1 cellular context compared by ENCODE assay signal in the genomic region with DNA sequence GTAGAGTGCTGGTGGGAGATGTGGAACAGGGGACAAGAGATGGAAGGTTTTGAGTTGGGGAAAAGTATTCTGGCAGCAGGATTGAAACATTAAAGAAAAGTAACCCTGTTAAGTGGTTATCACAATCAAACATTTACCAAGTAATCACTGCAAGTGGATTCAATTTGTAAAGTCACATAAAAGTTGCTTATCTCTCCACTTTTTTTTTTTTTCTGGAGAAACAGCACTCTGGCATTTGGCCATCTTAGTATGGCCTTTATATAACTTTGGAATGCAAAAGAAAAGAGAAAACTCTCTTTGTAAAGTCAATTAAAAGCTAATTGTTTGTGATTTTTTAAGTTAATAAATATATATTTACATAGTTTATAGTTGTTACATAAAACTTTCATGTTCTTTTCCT.
TF ChIP-seq lines count a peak whose summit lies in the region.

No MANE protein-coding gene starts in this region.

TF ChIP-seq in HepG2, 621 proteins besides CTCF, POLR2A, EP300 and RAD21 (continued from another document):
- TF ChIP-seq ZNF563 (CRISPR knock-in tag; IDR thresholded peaks at IDR 0.05) (no peak), THYN1 (CRISPR knock-in tag; IDR thresholded peaks at IDR 0.05; ENCODE audit: borderline replicate concordance, low read depth) (no peak), GABPA (IDR thresholded peaks at IDR 0.05; ENCODE audit: low read depth, low read length) (no peak), GABPA (CRISPR knock-in tag; IDR thresholded peaks at IDR 0.05; ENCODE audit: low read depth) (no peak), ZNF839 (CRISPR knock-in tag; IDR thresholded peaks at IDR 0.05; ENCODE audit: borderline replicate concordance) (no peak), ZNF850 (CRISPR knock-in tag; conservative IDR thresholded peaks at IDR 0.05) (no peak), MBD4 (IDR thresholded peaks at IDR 0.05; ENCODE audit: borderline replicate concordance, low read length) (no peak), ERF (CRISPR knock-in tag; IDR thresholded peaks at IDR 0.05) (no peak), ZNF232 (CRISPR knock-in tag; IDR thresholded peaks at IDR 0.05; ENCODE audit: borderline replicate concordance) (no peak)
- TF ChIP-seq, protein P1, sequence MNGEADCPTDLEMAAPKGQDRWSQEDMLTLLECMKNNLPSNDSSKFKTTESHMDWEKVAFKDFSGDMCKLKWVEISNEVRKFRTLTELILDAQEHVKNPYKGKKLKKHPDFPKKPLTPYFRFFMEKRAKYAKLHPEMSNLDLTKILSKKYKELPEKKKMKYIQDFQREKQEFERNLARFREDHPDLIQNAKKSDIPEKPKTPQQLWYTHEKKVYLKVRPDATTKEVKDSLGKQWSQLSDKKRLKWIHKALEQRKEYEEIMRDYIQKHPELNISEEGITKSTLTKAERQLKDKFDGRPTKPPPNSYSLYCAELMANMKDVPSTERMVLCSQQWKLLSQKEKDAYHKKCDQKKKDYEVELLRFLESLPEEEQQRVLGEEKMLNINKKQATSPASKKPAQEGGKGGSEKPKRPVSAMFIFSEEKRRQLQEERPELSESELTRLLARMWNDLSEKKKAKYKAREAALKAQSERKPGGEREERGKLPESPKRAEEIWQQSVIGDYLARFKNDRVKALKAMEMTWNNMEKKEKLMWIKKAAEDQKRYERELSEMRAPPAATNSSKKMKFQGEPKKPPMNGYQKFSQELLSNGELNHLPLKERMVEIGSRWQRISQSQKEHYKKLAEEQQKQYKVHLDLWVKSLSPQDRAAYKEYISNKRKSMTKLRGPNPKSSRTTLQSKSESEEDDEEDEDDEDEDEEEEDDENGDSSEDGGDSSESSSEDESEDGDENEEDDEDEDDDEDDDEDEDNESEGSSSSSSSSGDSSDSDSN (CRISPR knock-in tag; IDR thresholded peaks at IDR 0.05): no peak
- TF ChIP-seq, protein P2, sequence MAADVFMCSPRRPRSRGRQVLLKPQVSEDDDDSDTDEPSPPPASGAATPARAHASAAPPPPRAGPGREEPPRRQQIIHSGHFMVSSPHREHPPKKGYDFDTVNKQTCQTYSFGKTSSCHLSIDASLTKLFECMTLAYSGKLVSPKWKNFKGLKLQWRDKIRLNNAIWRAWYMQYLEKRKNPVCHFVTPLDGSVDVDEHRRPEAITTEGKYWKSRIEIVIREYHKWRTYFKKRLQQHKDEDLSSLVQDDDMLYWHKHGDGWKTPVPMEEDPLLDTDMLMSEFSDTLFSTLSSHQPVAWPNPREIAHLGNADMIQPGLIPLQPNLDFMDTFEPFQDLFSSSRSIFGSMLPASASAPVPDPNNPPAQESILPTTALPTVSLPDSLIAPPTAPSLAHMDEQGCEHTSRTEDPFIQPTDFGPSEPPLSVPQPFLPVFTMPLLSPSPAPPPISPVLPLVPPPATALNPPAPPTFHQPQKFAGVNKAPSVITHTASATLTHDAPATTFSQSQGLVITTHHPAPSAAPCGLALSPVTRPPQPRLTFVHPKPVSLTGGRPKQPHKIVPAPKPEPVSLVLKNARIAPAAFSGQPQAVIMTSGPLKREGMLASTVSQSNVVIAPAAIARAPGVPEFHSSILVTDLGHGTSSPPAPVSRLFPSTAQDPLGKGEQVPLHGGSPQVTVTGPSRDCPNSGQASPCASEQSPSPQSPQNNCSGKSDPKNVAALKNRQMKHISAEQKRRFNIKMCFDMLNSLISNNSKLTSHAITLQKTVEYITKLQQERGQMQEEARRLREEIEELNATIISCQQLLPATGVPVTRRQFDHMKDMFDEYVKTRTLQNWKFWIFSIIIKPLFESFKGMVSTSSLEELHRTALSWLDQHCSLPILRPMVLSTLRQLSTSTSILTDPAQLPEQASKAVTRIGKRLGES (CRISPR knock-in tag; IDR thresholded peaks at IDR 0.05; ENCODE audit: borderline replicate concordance): no peak
- TF ChIP-seq, protein P3, sequence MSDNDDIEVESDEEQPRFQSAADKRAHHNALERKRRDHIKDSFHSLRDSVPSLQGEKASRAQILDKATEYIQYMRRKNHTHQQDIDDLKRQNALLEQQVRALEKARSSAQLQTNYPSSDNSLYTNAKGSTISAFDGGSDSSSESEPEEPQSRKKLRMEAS (IDR thresholded peaks at IDR 0.05): no peak
- TF ChIP-seq, protein P4, sequence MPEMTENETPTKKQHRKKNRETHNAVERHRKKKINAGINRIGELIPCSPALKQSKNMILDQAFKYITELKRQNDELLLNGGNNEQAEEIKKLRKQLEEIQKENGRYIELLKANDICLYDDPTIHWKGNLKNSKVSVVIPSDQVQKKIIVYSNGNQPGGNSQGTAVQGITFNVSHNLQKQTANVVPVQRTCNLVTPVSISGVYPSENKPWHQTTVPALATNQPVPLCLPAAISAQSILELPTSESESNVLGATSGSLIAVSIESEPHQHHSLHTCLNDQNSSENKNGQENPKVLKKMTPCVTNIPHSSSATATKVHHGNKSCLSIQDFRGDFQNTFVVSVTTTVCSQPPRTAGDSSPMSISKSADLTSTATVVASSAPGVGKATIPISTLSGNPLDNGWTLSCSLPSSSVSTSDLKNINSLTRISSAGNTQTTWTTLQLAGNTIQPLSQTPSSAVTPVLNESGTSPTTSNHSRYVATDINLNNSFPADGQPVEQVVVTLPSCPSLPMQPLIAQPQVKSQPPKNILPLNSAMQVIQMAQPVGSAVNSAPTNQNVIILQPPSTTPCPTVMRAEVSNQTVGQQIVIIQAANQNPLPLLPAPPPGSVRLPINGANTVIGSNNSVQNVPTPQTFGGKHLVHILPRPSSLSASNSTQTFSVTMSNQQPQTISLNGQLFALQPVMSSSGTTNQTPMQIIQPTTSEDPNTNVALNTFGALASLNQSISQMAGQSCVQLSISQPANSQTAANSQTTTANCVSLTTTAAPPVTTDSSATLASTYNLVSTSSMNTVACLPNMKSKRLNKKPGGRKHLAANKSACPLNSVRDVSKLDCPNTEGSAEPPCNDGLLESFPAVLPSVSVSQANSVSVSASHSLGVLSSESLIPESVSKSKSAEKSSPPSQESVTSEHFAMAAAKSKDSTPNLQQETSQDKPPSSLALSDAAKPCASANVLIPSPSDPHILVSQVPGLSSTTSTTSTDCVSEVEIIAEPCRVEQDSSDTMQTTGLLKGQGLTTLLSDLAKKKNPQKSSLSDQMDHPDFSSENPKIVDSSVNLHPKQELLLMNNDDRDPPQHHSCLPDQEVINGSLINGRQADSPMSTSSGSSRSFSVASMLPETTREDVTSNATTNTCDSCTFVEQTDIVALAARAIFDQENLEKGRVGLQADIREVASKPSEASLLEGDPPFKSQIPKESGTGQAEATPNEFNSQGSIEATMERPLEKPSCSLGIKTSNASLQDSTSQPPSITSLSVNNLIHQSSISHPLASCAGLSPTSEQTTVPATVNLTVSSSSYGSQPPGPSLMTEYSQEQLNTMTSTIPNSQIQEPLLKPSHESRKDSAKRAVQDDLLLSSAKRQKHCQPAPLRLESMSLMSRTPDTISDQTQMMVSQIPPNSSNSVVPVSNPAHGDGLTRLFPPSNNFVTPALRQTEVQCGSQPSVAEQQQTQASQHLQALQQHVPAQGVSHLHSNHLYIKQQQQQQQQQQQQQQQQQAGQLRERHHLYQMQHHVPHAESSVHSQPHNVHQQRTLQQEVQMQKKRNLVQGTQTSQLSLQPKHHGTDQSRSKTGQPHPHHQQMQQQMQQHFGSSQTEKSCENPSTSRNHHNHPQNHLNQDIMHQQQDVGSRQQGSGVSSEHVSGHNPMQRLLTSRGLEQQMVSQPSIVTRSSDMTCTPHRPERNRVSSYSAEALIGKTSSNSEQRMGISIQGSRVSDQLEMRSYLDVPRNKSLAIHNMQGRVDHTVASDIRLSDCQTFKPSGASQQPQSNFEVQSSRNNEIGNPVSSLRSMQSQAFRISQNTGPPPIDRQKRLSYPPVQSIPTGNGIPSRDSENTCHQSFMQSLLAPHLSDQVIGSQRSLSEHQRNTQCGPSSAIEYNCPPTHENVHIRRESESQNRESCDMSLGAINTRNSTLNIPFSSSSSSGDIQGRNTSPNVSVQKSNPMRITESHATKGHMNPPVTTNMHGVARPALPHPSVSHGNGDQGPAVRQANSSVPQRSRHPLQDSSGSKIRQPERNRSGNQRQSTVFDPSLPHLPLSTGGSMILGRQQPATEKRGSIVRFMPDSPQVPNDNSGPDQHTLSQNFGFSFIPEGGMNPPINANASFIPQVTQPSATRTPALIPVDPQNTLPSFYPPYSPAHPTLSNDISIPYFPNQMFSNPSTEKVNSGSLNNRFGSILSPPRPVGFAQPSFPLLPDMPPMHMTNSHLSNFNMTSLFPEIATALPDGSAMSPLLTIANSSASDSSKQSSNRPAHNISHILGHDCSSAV (CRISPR knock-in tag; IDR thresholded peaks at IDR 0.05; ENCODE audit: borderline replicate concordance): no peak
